11 cellular contexts compared by ENCODE assay signal in genomic region chr2:138212434-138212833, GRCh38.
"Had no signal": no experiment of that assay in that cellular context is flagged by ENCODE, and none has a peak within 500 bp of the region (broad histone marks: within the 10 kb centered on the region; RNA-seq: fewer than 3 reads in every experiment).

No MANE protein-coding gene starts in this region.

- H3K27ac ChIP-seq: GM23248, HL-60 had no signal

- H3K9me3 ChIP-seq: HAP-1 had no signal

- H3K4me3 ChIP-seq: GM23248, HAP-1, K562 had no signal

- FAIRE-seq: HepG2, K562 had no signal

- ATAC-seq: HCT116, HepG2, K562 had no signal

- H3K36me3 ChIP-seq: HAP-1 had no signal

- H2AFZ ChIP-seq: GM23248 had no signal

- H3K9ac ChIP-seq: GM23248 had no signal

- DNase-seq: GM23248, GOT3, H7, HFFc6, IMR-90, KG1 had no signal
